8 cellular contexts compared by ENCODE assay signal in the genomic region with DNA sequence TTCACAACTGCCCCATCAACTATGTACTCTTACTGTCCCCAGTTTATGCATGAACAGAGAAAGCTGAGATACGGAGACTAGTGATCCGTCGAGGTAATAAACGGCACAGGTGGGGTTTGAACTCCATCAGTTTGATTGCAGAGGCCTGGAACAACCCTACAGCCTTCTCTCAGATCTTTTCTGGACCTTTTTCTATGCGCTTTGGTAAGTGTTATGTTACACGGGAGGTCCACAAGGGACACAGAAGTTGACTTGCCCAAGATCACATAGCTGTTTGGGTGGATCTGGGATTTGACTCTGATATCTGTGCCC. TPM values are rescaled to one million over a fixed set of nuclear protein-coding genes. Genes with fewer than 3 reads are reported as not detected.
A peak's percentile ranks its signal among the peaks of the same experiment; 100 is the strongest.
DNase-seq lines count a peak whose midpoint lies in the region; ATAC-seq, FAIRE-seq and TF ChIP-seq lines count a peak whose summit lies in the region.

No MANE protein-coding gene starts in this region.

- H3K27ac ChIP-seq in PC-3 (ENCODE audit: low read length) (peak overlapping the region; percentile 5; the same call in 1 of the 2 replicates), endothelial cell of umbilical vein (ENCODE audit: insufficient read depth, low read depth, low read length) (no peak overlapping the region)

- dilution Hi-C loops in endothelial cell of umbilical vein (cut with MboI; ENCODE audit: extremely low pct_ligation_motif_present, low sequenced_read_pairs), result no loop called here

- H3K9me3 Mint-ChIP-seq in Calu3 (ENCODE audit: low read depth, unreplicated experiment) (no peaks in the 10 kb centered on the region), osteocyte (ENCODE audit: unreplicated experiment) (no peaks in the 10 kb centered on the region)

- ATAC-seq in PC-3 (no peak), GM21423 (IDR thresholded peaks at IDR 0.05; ENCODE audit: unreplicated experiment) (no peak), HG03520 (IDR thresholded peaks at IDR 0.05; ENCODE audit: unreplicated experiment) (no peak), HG03378 (IDR thresholded peaks at IDR 0.05; ENCODE audit: unreplicated experiment) (no peak), HG03342 (IDR thresholded peaks at IDR 0.05; ENCODE audit: unreplicated experiment) (no peak)

- H3K79me2 ChIP-seq in PC-3 (ENCODE audit: low read length), result peaks cover 11% of the 10 kb centered on the region
- H3K79me2 ChIP-seq in endothelial cell of umbilical vein (ENCODE audit: control insufficient read depth, insufficient read depth, low read length), result no peaks in the 10 kb centered on the region

- H3K27me3 Mint-ChIP-seq in Calu3 (ENCODE audit: unreplicated experiment) (peaks cover 8% of the 10 kb centered on the region), osteocyte (ENCODE audit: unreplicated experiment) (no peaks in the 10 kb centered on the region)

- H3K4me3 Mint-ChIP-seq in Calu3 (ENCODE audit: low read depth, unreplicated experiment) (peak overlapping the region; percentile 94), osteocyte (ENCODE audit: unreplicated experiment) (peak overlapping the region; percentile 69)

- H4K20me1 ChIP-seq in PC-3 (ENCODE audit: low read length) (0 out of 2 replicates have a peak, but pooled peaks cover 9% of the 10 kb centered on the region), endothelial cell of umbilical vein (replicated peaks; ENCODE audit: control insufficient read depth, extremely low read depth, insufficient read depth, low read length) (no peaks in the 10 kb centered on the region)

- H3K9ac ChIP-seq in PC-3 (ENCODE audit: low read length) (peak overlapping the region; percentile 40; the same call in 1 of the 2 replicates), endothelial cell of umbilical vein (replicated peaks; ENCODE audit: extremely low read depth, insufficient read depth, low read length) (peak overlapping the region; percentile 13)

- H3K4me2 ChIP-seq in PC-3 (ENCODE audit: low read length) (peak overlapping the region; percentile 86), endothelial cell of umbilical vein (ENCODE audit: insufficient read depth, low read length) (peak overlapping the region; percentile 87)

- no peak for DNase-seq in Calu3
- no peak for DNase-seq in PC-3
- DNase-seq in endothelial cell of umbilical vein (ENCODE audit: low read depth, low spot score), result no peak
- DNase-seq in osteocyte (ENCODE audit: extremely low spot score, unreplicated experiment), result no peak

- H3K27me3 ChIP-seq in PC-3 (ENCODE audit: low read length), result no peaks in the 10 kb centered on the region
- H3K27me3 ChIP-seq in endothelial cell of umbilical vein (ENCODE audit: control insufficient read depth in 2 of 2, insufficient read depth in 2 of 2, low read length in 2 of 2), result peaks cover 2% of the 10 kb centered on the region in 2 experiments

- peaks cover 15% of the 10 kb centered on the region for H3K4me1 ChIP-seq in PC-3 (ENCODE audit: insufficient read depth, low read length)
- H3K4me1 ChIP-seq in endothelial cell of umbilical vein (ENCODE audit: control insufficient read depth, extremely low read depth, insufficient read depth, low read length), result peaks cover 9% of the 10 kb centered on the region

- TF ChIP-seq CTCF in Calu3 (IDR thresholded peaks at IDR 0.05; ENCODE audit: unreplicated experiment) (no peak), PC-3 (conservative IDR thresholded peaks at IDR 0.05; ENCODE audit: low read depth, low read length) (no peak), endothelial cell of umbilical vein (IDR thresholded peaks at IDR 0.05; ENCODE audit: extremely low read depth in 1 of 2, insufficient read depth in 1 of 2, low read depth in 1 of 2, low read length in 2 of 2) (no peak), osteocyte (IDR thresholded peaks at IDR 0.05) (no peak)

- POLR2A ChIA-PET in PC-3 (lab: Charles Lee; ENCODE audit: unreplicated experiment) (interaction anchor here (0.6 to 1.4 kb wide), 2 partner anchors 110 to 1046 kb away, joined by 10 to 14 read pairs; a partner anchor contains a TSS), endothelial cell of umbilical vein (lab: Charles Lee) (interaction anchor here (0.7 kb wide), 1 partner anchor 42 kb away, joined by 3 read pairs; no protein-coding TSS in a partner anchor)

- no peaks in the 10 kb centered on the region for H3F3A ChIP-seq in PC-3 (ENCODE audit: low read length, unreplicated experiment)

- TF ChIP-seq POLR2A in endothelial cell of umbilical vein (IDR thresholded peaks at IDR 0.05; ENCODE audit: low read depth, low read length), result no peak

- no peaks in the 10 kb centered on the region for H3K9me2 ChIP-seq in PC-3 (replicated peaks; ENCODE audit: low read length)

- FAIRE-seq in endothelial cell of umbilical vein (lab: Jason Lieb, UNC), result no peak

- CTCF ChIA-PET in Calu3 (lab: Charles Lee) (interaction anchor here (0.7 to 2.0 kb wide), 7 partner anchors 10 to 132 kb away, joined by 3 to 10 read pairs (median 4); a partner anchor contains a TSS), PC-3 (lab: Charles Lee) (interaction anchor here (0.6 to 2.0 kb wide), 4 partner anchors 10 to 141 kb away, joined by 3 to 15 read pairs (median 5); no protein-coding TSS in a partner anchor), endothelial cell of umbilical vein (lab: Charles Lee) (interaction anchor here (0.7 to 6.4 kb wide), 10 partner anchors 10 to 409 kb away, joined by 3 to 50 read pairs (median 7); a partner anchor contains a TSS)

- BruUV-seq in Calu3 (replicated peaks; lab: Mats Ljungman, UMichigan) (no TSS peak), PC-3 (replicated peaks; lab: Mats Ljungman, UMichigan) (TSS peak; percentile 66), endothelial cell of umbilical vein (replicated peaks; lab: Mats Ljungman, UMichigan) (no TSS peak)

- peaks cover 37% of the 10 kb centered on the region for H3K36me3 Mint-ChIP-seq in Calu3 (ENCODE audit: insufficient read depth, unreplicated experiment)
- H3K36me3 Mint-ChIP-seq in osteocyte (ENCODE audit: unreplicated experiment), result peaks cover 8% of the 10 kb centered on the region

- no peaks in the 10 kb centered on the region for H3K9me3 ChIP-seq in PC-3 (ENCODE audit: low read length)
- no peaks in the 10 kb centered on the region for H3K9me3 ChIP-seq in endothelial cell of umbilical vein (replicated peaks; ENCODE audit: control insufficient read depth, insufficient read depth, low read length)

- peak overlapping the region; percentile 95 for H2AFZ ChIP-seq in PC-3 (ENCODE audit: low read length)
- peak overlapping the region; percentile 94 for H2AFZ ChIP-seq in endothelial cell of umbilical vein (ENCODE audit: low read depth, low read length)

- H3K4me1 Mint-ChIP-seq in Calu3 (ENCODE audit: low read depth, unreplicated experiment) (no peaks in the 10 kb centered on the region), osteocyte (ENCODE audit: unreplicated experiment) (peaks cover 12% of the 10 kb centered on the region)

- H3K36me3 ChIP-seq in PC-3 (ENCODE audit: low read depth, low read length) (peaks cover 20% of the 10 kb centered on the region), endothelial cell of umbilical vein (ENCODE audit: control insufficient read depth in 2 of 2, extremely low read depth in 1 of 2, insufficient read depth in 2 of 2, low read length in 2 of 2) (peaks cover 0 to 16% of the 10 kb centered on the region in 2 experiments)

- peak overlapping the region; percentile 66 for H3K4me3 ChIP-seq in PC-3 (ENCODE audit: low read length)
- H3K4me3 ChIP-seq in endothelial cell of umbilical vein (replicated peaks in 1 of 3; ENCODE audit: insufficient read depth in 1 of 3, low read depth in 1 of 3, low read length in 3 of 3), result peak overlapping the region in 1 of 3 experiments; percentile 46

- H3K9me1 ChIP-seq in endothelial cell of umbilical vein (replicated peaks; ENCODE audit: control insufficient read depth, extremely low read depth, insufficient read depth, low read length), result no peaks in the 10 kb centered on the region

- H3K27ac Mint-ChIP-seq in Calu3 (ENCODE audit: unreplicated experiment) (no peak overlapping the region), osteocyte (ENCODE audit: unreplicated experiment) (peak overlapping the region; percentile 62)

- intact Hi-C loops in Calu3 (cut with micrococcal nuclease; ENCODE audit: unreplicated experiment) (no loop called here), PC-3 (cut with micrococcal nuclease) (loop anchor here (5.0 to 10.0 kb wide), 2 partner anchors 108 to 224 kb away; a partner anchor contains a TSS), endothelial cell of umbilical vein (cut with micrococcal nuclease) (loop anchor here (1.0 to 10.0 kb wide), 6 partner anchors 92 to 824 kb away; a partner anchor contains a TSS)

RNA-seq across cellular contexts. Expression of a gene that starts 1.1 kb away (rescaled TPM):
- 70.3 and 75.1 TPM in 2 replicates for total RNA-seq in Calu3 (2022)
- 86.2 and 114 TPM in 2 replicates for total RNA-seq in PC-3 (2014; rRNA removed)
- 40.4 and 43.1 TPM in 2 replicates for total RNA-seq in endothelial cell of umbilical vein
- polyA plus RNA-seq in endothelial cell of umbilical vein, result 77.5 and 83.2 TPM in 2 replicates
- polyA plus RNA-seq in endothelial cell of umbilical vein (2011; cell fraction: cytosol; rRNA removed), result 47.7 and 52.1 TPM in 2 replicates
- polyA plus RNA-seq in endothelial cell of umbilical vein (2011; cell fraction: nucleus; rRNA removed), result 117 and 134 TPM in 2 replicates
- 51.3 and 76.1 TPM in 2 replicates for polyA plus RNA-seq in endothelial cell of umbilical vein (2012)
- polyA minus RNA-seq in endothelial cell of umbilical vein, result 48.5 and 59.5 TPM in 2 replicates
- 29.0 TPM for polyA minus RNA-seq in endothelial cell of umbilical vein (2011; cell fraction: cytosol; rRNA and poly(A)+ RNA removed)
- 39.2 and 40.3 TPM in 2 replicates for polyA minus RNA-seq in endothelial cell of umbilical vein (2011; cell fraction: nucleus; rRNA and poly(A)+ RNA removed)
- 58.1 and 73.2 TPM in 2 replicates for total RNA-seq in osteocyte

RNA-seq across cellular contexts. Expression of a gene that starts 29.4 kb away (rescaled TPM):
- total RNA-seq in Calu3 (2022) (not detected in 2 replicates), PC-3 (2014; rRNA removed) (not detected in 2 replicates), endothelial cell of umbilical vein (not detected in 2 replicates), osteocyte (not detected in 2 replicates)
- polyA plus RNA-seq in endothelial cell of umbilical vein, result not detected in 2 replicates
- polyA plus RNA-seq in endothelial cell of umbilical vein (2011; cell fraction: cytosol; rRNA removed), result not detected in 2 replicates
- not detected in 2 replicates for polyA plus RNA-seq in endothelial cell of umbilical vein (2011; cell fraction: nucleus; rRNA removed)
- polyA plus RNA-seq in endothelial cell of umbilical vein (2012), result not detected in 2 replicates
- polyA minus RNA-seq in endothelial cell of umbilical vein, result 1.7 TPM in 1 of 2 replicates, not detected in the other
- 1.1 TPM for polyA minus RNA-seq in endothelial cell of umbilical vein (2011; cell fraction: cytosol; rRNA and poly(A)+ RNA removed)
- polyA minus RNA-seq in endothelial cell of umbilical vein (2011; cell fraction: nucleus; rRNA and poly(A)+ RNA removed), result not detected in 2 replicates

RNA-seq across cellular contexts. Expression of a gene that starts 45.8 kb away (rescaled TPM):
- total RNA-seq in Calu3 (2022), result 13.4 and 16.7 TPM in 2 replicates
- 30.7 and 45.2 TPM in 2 replicates for total RNA-seq in PC-3 (2014; rRNA removed)
- total RNA-seq in endothelial cell of umbilical vein, result 0.21 and 0.84 TPM in 2 replicates
- polyA plus RNA-seq in endothelial cell of umbilical vein, result 3.5 TPM in 2 replicates
- polyA plus RNA-seq in endothelial cell of umbilical vein (2011; cell fraction: cytosol; rRNA removed), result 0.94 and 2.1 TPM in 2 replicates
- 18.2 and 18.7 TPM in 2 replicates for polyA plus RNA-seq in endothelial cell of umbilical vein (2011; cell fraction: nucleus; rRNA removed)
- polyA plus RNA-seq in endothelial cell of umbilical vein (2012), result 1.0 and 2.6 TPM in 2 replicates
- polyA minus RNA-seq in endothelial cell of umbilical vein, result 3.6 and 5.6 TPM in 2 replicates
- polyA minus RNA-seq in endothelial cell of umbilical vein (2011; cell fraction: cytosol; rRNA and poly(A)+ RNA removed), result 1.7 TPM
- polyA minus RNA-seq in endothelial cell of umbilical vein (2011; cell fraction: nucleus; rRNA and poly(A)+ RNA removed), result 4.4 and 11.4 TPM in 2 replicates
- 27.0 and 30.3 TPM in 2 replicates for total RNA-seq in osteocyte

RNA-seq across cellular contexts. Expression of a gene that starts 56.3 kb away (rescaled TPM):
- total RNA-seq in Calu3 (2022) (not detected in 2 replicates), PC-3 (2014; rRNA removed) (not detected in 2 replicates), endothelial cell of umbilical vein (not detected in 2 replicates), osteocyte (not detected in 2 replicates)
- not detected in 2 replicates for polyA plus RNA-seq in endothelial cell of umbilical vein
- not detected in 2 replicates for polyA plus RNA-seq in endothelial cell of umbilical vein (2011; cell fraction: cytosol; rRNA removed)
- not detected in 2 replicates for polyA plus RNA-seq in endothelial cell of umbilical vein (2011; cell fraction: nucleus; rRNA removed)
- polyA plus RNA-seq in endothelial cell of umbilical vein (2012), result not detected in 2 replicates
- not detected in 2 replicates for polyA minus RNA-seq in endothelial cell of umbilical vein
- polyA minus RNA-seq in endothelial cell of umbilical vein (2011; cell fraction: cytosol; rRNA and poly(A)+ RNA removed), result not detected
- polyA minus RNA-seq in endothelial cell of umbilical vein (2011; cell fraction: nucleus; rRNA and poly(A)+ RNA removed), result not detected in 2 replicates
